ENCODE assay signal across 8 cellular contexts in the genomic region with DNA sequence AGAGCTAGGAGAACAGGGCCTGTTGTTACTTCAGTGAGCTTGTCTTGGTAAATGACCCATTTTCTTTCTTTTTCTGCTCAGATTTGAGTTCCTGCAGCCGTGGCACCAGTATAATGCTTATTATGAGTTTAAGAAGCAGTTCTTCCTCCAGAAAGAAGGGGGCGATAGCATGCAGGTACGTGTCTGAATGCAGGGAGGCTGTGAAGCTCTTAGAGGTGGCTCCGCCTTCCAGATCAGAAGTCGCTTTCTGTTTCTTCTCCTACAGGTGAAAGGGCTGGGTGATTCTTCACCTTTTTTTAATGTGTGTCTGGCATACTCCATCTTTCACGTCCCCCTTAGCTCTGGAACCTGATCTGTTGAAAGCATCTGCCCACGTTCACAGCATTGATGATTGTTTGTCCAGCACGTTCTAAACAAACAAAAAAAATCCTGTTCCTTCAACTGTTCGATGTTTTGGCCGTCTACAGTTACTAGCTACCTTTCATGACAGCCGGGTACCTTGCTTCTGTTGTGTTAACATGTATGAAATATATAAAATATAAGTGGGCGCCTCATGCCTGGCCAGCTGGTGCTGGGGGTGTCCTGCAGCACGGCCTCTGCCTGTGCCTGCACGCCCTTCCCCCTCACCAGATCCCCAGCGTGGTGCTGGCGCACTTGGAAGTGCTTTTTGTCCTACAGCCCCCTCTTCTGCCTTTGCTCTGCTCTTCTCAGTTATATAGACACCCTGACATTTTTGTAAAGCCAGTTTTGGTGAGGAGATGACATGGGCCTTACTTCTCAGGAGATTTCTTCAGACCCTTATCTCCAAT. TPM values are rescaled to one million over a fixed set of nuclear protein-coding genes. Genes with fewer than 3 reads are reported as not detected.
DNase-seq lines count a peak whose midpoint lies in the region; ATAC-seq, FAIRE-seq and TF ChIP-seq lines count a peak whose summit lies in the region.

No MANE protein-coding gene starts in this region.

- peak overlapping the region; percentile 10 for H3K27ac Mint-ChIP-seq in CD4-positive, alpha-beta T cell
- H3K27ac Mint-ChIP-seq in activated naive CD8-positive, alpha-beta T cell treated with anti-CD3 and anti-CD28 coated beads, Interleukin-2, amount 50 U/mL, for 24 hours, result no peak overlapping the region
- H3K27ac Mint-ChIP-seq in nephron, result no peak overlapping the region

- peak; percentile 34 for TF ChIP-seq CTCF in CD4-positive, alpha-beta T cell (IDR thresholded peaks at IDR 0.05)
- TF ChIP-seq CTCF in nephron (IDR thresholded peaks at IDR 0.05; ENCODE audit: unreplicated experiment in 3 of 3), result peak in 2 of 3 experiments; percentile 16 to 21

- DNase-seq in CD4-positive, alpha-beta T cell, result peak in 1 of 10 experiments; percentile 27
- DNase-seq in GM18507 (ENCODE audit: extremely low spot score, insufficient read length, low read depth) (no peak), NCI-H460 (ENCODE audit: extremely low read depth, low read depth) (peak; percentile 42), HPDE6-E6E7 (ENCODE audit: extremely low spot score) (no peak), kidney glomerular epithelial cell (lab: John Stamatoyannopoulos, UW) (no peak)
- DNase-seq in activated naive CD8-positive, alpha-beta T cell treated with anti-CD3 and anti-CD28 coated beads, Interleukin-2, amount 50 U/mL, for 24 hours, result no peak

- CTCF ChIA-PET in CD4-positive, alpha-beta T cell (lab: Charles Lee), result interaction anchor here (0.6 to 0.9 kb wide), 2 partner anchors 14 to 193 kb away, joined by 3 read pairs; no protein-coding TSS in a partner anchor

- ATAC-seq in CD4-positive, alpha-beta T cell (ENCODE audit: poor library complexity), result peak; percentile 89
- peak; percentile 73 for ATAC-seq in activated naive CD8-positive, alpha-beta T cell treated with anti-CD3 and anti-CD28 coated beads, Interleukin-2, amount 50 U/mL, for 24 hours
- no peak for ATAC-seq in HG02840 (IDR thresholded peaks at IDR 0.05; ENCODE audit: low FRiP score, unreplicated experiment)

- no peak overlapping the region for H3K27ac ChIP-seq in CD4-positive, alpha-beta T cell (ENCODE audit: low read depth, low read length)

- H3K4me3 Mint-ChIP-seq in CD4-positive, alpha-beta T cell, result no peak overlapping the region
- no peak overlapping the region for H3K4me3 Mint-ChIP-seq in activated naive CD8-positive, alpha-beta T cell treated with anti-CD3 and anti-CD28 coated beads, Interleukin-2, amount 50 U/mL, for 24 hours
- no peak overlapping the region for H3K4me3 Mint-ChIP-seq in nephron

- FAIRE-seq in GM18507 (lab: Jason Lieb, UNC), result peak; percentile 64

- intact Hi-C loops in CD4-positive, alpha-beta T cell (cut with DNase I, micrococcal nuclease), result no loop called here

- H3K36me3 Mint-ChIP-seq in CD4-positive, alpha-beta T cell (ENCODE audit: low read depth), result peaks cover 92% of the 10 kb centered on the region
- peaks cover 59% of the 10 kb centered on the region for H3K36me3 Mint-ChIP-seq in activated naive CD8-positive, alpha-beta T cell treated with anti-CD3 and anti-CD28 coated beads, Interleukin-2, amount 50 U/mL, for 24 hours (ENCODE audit: low read depth)
- H3K36me3 Mint-ChIP-seq in nephron (ENCODE audit: low read depth), result peaks cover 90% of the 10 kb centered on the region

- POLR2A ChIA-PET in CD4-positive, alpha-beta T cell (lab: Charles Lee), result no interaction called here

- no peaks in the 10 kb centered on the region for H3K27me3 ChIP-seq in CD4-positive, alpha-beta T cell (ENCODE audit: control insufficient read depth, insufficient read depth, low read length)

- H3K4me1 Mint-ChIP-seq in CD4-positive, alpha-beta T cell (ENCODE audit: low read depth), result peaks cover 6% of the 10 kb centered on the region
- no peaks in the 10 kb centered on the region for H3K4me1 Mint-ChIP-seq in activated naive CD8-positive, alpha-beta T cell treated with anti-CD3 and anti-CD28 coated beads, Interleukin-2, amount 50 U/mL, for 24 hours
- H3K4me1 Mint-ChIP-seq in nephron, result no peaks in the 10 kb centered on the region

- no peaks in the 10 kb centered on the region for H3K9me3 ChIP-seq in CD4-positive, alpha-beta T cell (ENCODE audit: control insufficient read depth, low read length)

- no peaks in the 10 kb centered on the region for H3K9me3 Mint-ChIP-seq in CD4-positive, alpha-beta T cell
- H3K9me3 Mint-ChIP-seq in activated naive CD8-positive, alpha-beta T cell treated with anti-CD3 and anti-CD28 coated beads, Interleukin-2, amount 50 U/mL, for 24 hours, result no peaks in the 10 kb centered on the region
- no peaks in the 10 kb centered on the region for H3K9me3 Mint-ChIP-seq in nephron

- no peaks in the 10 kb centered on the region for H3K27me3 Mint-ChIP-seq in CD4-positive, alpha-beta T cell
- H3K27me3 Mint-ChIP-seq in activated naive CD8-positive, alpha-beta T cell treated with anti-CD3 and anti-CD28 coated beads, Interleukin-2, amount 50 U/mL, for 24 hours, result no peaks in the 10 kb centered on the region
- H3K27me3 Mint-ChIP-seq in nephron (ENCODE audit: low read depth), result no peaks in the 10 kb centered on the region

RNA-seq across cellular contexts. Expression of gene SFSWAP, which starts 44.6 kb away (rescaled TPM):
- total RNA-seq in CD4-positive, alpha-beta T cell, result 10 to 100 TPM; 88.7 to 98.4 TPM
- 34.6 and 36.6 TPM in 2 replicates for total RNA-seq in NCI-H460 (2014; rRNA removed; shearing (Covaris generic))
- 58.6 and 76.9 TPM in 2 replicates for polyA plus RNA-seq in NCI-H460 (2014; cell fraction: nucleus; rRNA removed)
